8 cellular contexts compared by ENCODE assay signal in the genomic region with DNA sequence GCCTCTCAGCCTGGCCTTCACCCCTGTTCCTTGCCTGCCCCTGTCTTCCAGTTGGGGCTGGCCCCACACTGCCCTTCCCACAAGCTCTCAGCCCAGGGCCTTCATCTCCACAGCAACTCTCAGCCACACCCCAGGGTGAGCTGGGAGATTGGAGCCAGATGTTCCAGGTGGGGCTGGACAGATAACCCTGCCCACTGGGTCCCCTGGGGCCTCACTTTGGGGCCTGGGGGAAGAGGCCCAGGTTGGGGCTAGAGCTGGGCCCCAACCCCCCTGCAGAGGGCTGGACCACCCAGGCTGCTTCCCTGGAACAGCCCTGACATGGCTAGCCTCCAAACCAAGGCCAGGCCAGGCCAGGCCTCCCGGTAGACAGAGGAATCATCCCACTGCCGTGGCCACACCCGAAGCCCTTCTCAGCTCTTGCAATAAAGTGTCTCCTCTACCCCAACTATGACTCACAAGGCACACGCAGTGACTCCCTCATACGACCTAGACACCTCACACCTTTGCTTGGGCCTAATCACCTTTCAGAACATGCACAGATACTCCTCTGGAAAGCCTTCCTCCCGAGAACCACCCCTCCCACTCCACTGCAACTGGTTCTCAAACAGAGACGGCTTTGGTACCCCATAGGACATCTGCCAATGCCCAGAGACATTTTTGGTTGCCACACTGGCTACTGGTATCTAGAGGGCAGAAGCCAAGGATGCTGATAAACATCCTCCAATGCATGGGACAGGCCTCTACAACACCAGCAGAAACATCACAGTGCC. TPM values are rescaled to one million over a fixed set of nuclear protein-coding genes. Genes with fewer than 3 reads are reported as not detected.
DNase-seq lines count a peak whose midpoint lies in the region; ATAC-seq, FAIRE-seq and TF ChIP-seq lines count a peak whose summit lies in the region.

No MANE protein-coding gene starts in this region.

- ATAC-seq in GM18858 (IDR thresholded peaks at IDR 0.05; ENCODE audit: unreplicated experiment) = no peak
- no peak for ATAC-seq in GM19395 (IDR thresholded peaks at IDR 0.05; ENCODE audit: unreplicated experiment)

- H3K9me3 Mint-ChIP-seq in neural crest cell = no peaks in the 10 kb centered on the region

- no peak overlapping the region for H3K4me3 ChIP-seq in bronchial epithelial cell (ENCODE audit: low read depth, low read length)

- H3K36me3 ChIP-seq in bronchial epithelial cell (ENCODE audit: control insufficient read depth, insufficient read depth, low read length) = peaks cover 51% of the 10 kb centered on the region

- TF ChIP-seq POLR2A in GM12892 (IDR thresholded peaks at IDR 0.05; ENCODE audit: low read depth, low read length) = no peak; the same call in 1 of the 2 replicates

- H3K27me3 ChIP-seq in bronchial epithelial cell (ENCODE audit: control insufficient read depth, insufficient read depth, low read length) = no peaks in the 10 kb centered on the region

- no peak for TF ChIP-seq CTCF in bronchial epithelial cell (IDR thresholded peaks at IDR 0.05; ENCODE audit: insufficient read depth, low read length, severe bottlenecking)
- TF ChIP-seq CTCF in neural crest cell (conservative IDR thresholded peaks at IDR 0.05) = no peak

- FAIRE-seq in GM12892 (lab: Jason Lieb, UNC) = peak; percentile 14
- peak; percentile 88 for FAIRE-seq in RCC 7860 (lab: Jason Lieb, UNC)
- FAIRE-seq in bronchial epithelial cell (lab: Jason Lieb, UNC) = peak; percentile 91

- H3K4me3 Mint-ChIP-seq in neural crest cell = peak overlapping the region; percentile 44

- peaks cover 31% of the 10 kb centered on the region for H3K36me3 Mint-ChIP-seq in neural crest cell (ENCODE audit: low read depth)

- H3K4me1 Mint-ChIP-seq in neural crest cell = peaks cover 55% of the 10 kb centered on the region

- H3K27me3 Mint-ChIP-seq in neural crest cell (ENCODE audit: low read depth) = peaks cover 4% of the 10 kb centered on the region

- DNase-seq in GM12892 (ENCODE audit: insufficient read length) (no peak), RCC 7860 (ENCODE audit: low spot score) (peak; percentile 93), bronchial epithelial cell (ENCODE audit: low read depth) (peak; percentile 92), neural crest cell (ENCODE audit: low read depth, low spot score) (no peak), NCI-H146 treated with DMSO at 0.1 percent for 48 hours (lab: John Stamatoyannopoulos, UW; ENCODE audit: unreplicated experiment) (no peak), NCI-H187 treated with DMSO at 0.1 percent for 48 hours (lab: John Stamatoyannopoulos, UW) (no peak)

- no peak overlapping the region for H3K27ac Mint-ChIP-seq in neural crest cell (ENCODE audit: unreplicated experiment)

RNA-seq across cellular contexts. Expression of gene SLC2A1, which starts 22.2 kb away (rescaled TPM):
- polyA plus RNA-seq in GM12892 (2012; ENCODE audit: missing spikeins) = 45.9 TPM
- total RNA-seq in bronchial epithelial cell = 1,197 and 1,905 TPM in 2 replicates
- 254 and 265 TPM in 2 replicates for total RNA-seq in neural crest cell

Comparison
In these comparisons a context has a peak if more than half of its experiments do, and no peak if none do; other contexts are left out.
1. DNase-seq: peak in RCC 7860 (single experiment) and bronchial epithelial cell (single experiment); none in GM12892 (single experiment), neural crest cell (single experiment), NCI-H146 treated with DMSO at 0.1 percent for 48 hours (single experiment) and NCI-H187 treated with DMSO at 0.1 percent for 48 hours (single experiment).